1 cellular context compared by ENCODE assay signal in the genomic region with DNA sequence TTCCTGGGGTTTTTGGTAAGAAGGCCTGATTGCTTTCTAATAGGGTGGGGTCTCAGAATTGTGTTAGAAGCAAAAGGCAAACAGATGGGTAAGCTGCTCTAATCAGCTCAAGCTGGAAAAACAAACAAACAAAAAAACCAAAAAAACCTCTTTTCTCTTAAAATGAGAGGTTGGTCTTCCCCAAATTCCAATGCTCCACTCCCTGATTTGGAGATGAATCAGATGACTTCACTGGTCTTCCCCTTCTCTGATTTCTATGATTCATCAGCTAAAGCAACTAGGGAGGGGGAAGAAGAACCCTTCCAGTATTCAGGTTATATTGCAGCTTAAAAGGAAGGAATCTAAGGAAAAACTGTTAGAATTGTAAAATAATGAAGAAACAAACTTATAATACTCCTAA.
TF ChIP-seq lines count a peak whose summit lies in the region.

No MANE protein-coding gene starts in this region.

TF ChIP-seq in HCT116, 20 proteins besides CTCF, POLR2A, EP300 and RAD21 (continued from another document):
- TF ChIP-seq, protein P1, sequence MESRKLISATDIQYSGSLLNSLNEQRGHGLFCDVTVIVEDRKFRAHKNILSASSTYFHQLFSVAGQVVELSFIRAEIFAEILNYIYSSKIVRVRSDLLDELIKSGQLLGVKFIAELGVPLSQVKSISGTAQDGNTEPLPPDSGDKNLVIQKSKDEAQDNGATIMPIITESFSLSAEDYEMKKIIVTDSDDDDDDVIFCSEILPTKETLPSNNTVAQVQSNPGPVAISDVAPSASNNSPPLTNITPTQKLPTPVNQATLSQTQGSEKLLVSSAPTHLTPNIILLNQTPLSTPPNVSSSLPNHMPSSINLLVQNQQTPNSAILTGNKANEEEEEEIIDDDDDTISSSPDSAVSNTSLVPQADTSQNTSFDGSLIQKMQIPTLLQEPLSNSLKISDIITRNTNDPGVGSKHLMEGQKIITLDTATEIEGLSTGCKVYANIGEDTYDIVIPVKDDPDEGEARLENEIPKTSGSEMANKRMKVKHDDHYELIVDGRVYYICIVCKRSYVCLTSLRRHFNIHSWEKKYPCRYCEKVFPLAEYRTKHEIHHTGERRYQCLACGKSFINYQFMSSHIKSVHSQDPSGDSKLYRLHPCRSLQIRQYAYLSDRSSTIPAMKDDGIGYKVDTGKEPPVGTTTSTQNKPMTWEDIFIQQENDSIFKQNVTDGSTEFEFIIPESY (IDR thresholded peaks at IDR 0.05; ENCODE audit: extremely low read depth, insufficient replicate concordance, low read length): no peak
